9 cellular contexts compared by ENCODE assay signal in the genomic region with DNA sequence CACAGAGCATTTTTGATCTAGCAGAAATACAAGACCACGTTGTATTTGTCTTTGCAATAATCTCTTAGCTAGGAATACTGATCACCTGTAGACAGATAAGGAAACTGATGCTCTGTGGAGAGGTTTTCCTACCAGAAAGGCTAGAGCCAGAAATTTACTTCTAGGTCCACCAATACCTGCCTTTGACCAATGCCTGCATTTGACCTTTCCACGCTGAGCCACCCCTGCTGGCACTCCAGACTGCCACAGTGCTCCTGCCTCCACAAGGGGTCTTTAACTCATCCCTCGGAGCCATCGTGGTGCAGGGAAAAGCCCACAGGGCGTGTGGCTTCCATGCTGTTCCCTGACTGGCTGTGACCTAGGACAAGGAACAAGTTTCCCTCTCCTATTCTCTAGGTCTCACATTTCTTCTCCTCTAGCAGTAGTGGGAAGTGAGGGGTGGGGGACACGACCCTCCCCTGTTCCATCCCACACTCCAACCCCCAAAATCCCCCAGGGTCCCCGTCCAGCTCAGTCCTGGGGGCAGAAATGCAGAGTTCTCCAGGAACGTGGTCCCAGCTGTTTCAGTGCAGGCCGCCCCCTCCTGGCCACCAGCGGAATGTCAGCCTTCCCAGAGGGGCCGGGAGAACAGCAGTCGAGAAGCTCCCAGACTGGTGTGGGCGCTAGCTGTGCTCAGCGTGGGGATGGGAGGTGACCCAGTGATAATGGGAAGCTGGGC. TPM values are rescaled to one million over a fixed set of nuclear protein-coding genes. Genes with fewer than 3 reads are reported as not detected.
A peak's percentile ranks its signal among the peaks of the same experiment; 100 is the strongest.
DNase-seq lines count a peak whose midpoint lies in the region; ATAC-seq, FAIRE-seq and TF ChIP-seq lines count a peak whose summit lies in the region.
"Had no signal": no experiment of that assay in that cellular context is flagged by ENCODE, and none has a peak within 500 bp of the region (broad histone marks: within the 10 kb centered on the region; RNA-seq: fewer than 3 reads in every experiment).

No MANE protein-coding gene starts in this region.

- H3K27ac ChIP-seq in SJSA1 (no peak overlapping the region), pancreas (peak overlapping the region; percentile 39 to 83 (median 74)), thoracic aorta (peak overlapping the region; percentile 93 to 98)

- no peak for FAIRE-seq in pancreas (lab: Jason Lieb, UNC)

- H3K27me3 Mint-ChIP-seq in activated naive CD4-positive, alpha-beta T cell treated with anti-CD3 and anti-CD28 coated beads for 36 hours (ENCODE audit: low read depth): peaks cover 55% of the 10 kb centered on the region

- intact Hi-C loops in activated naive CD4-positive, alpha-beta T cell treated with anti-CD3 and anti-CD28 coated beads for 36 hours (cut with micrococcal nuclease): loop anchor here (1.0 to 5.0 kb wide), 2 partner anchors 160 to 289 kb away; a partner anchor contains a TSS
- intact Hi-C loops in pancreas (cut with DNase I): loop anchor here in 2 of 3 donors (5.0 to 10.0 kb wide), 2 partner anchors 152 to 159 kb away; no protein-coding TSS in a partner anchor

- H3K4me3 Mint-ChIP-seq in activated naive CD4-positive, alpha-beta T cell treated with anti-CD3 and anti-CD28 coated beads for 36 hours: no peak overlapping the region
- H3K4me3 Mint-ChIP-seq: activated naive CD8-positive, alpha-beta T cell had no signal

- no peaks in the 10 kb centered on the region for H3K36me3 ChIP-seq in SJSA1
- no peaks in the 10 kb centered on the region for H3K36me3 ChIP-seq in pancreas
- peaks cover 10% of the 10 kb centered on the region for H3K36me3 ChIP-seq in thoracic aorta

- H3K9me3 ChIP-seq in SJSA1 (replicated peaks) (no peaks in the 10 kb centered on the region), pancreas (no peaks in the 10 kb centered on the region), thoracic aorta (no peaks in the 10 kb centered on the region)

- DNase-seq in DMS53 (lab: John Stamatoyannopoulos, UW) (peak; percentile 76), HK-2 (ENCODE audit: unreplicated experiment) (peak; percentile 63), SJSA1 (ENCODE audit: low read depth in 1 of 2, low spot score in 2 of 2) (peak; percentile 63 to 76), globus pallidus (ENCODE audit: low spot score) (peak; percentile 83), pancreas (peak; percentile 68 to 91 (median 84)), thoracic aorta (ENCODE audit: low spot score) (peak; percentile 61)
- peak; percentile 76 for DNase-seq in activated naive CD4-positive, alpha-beta T cell treated with anti-CD3 and anti-CD28 coated beads for 36 hours

- peaks cover 14% of the 10 kb centered on the region for H3K4me1 Mint-ChIP-seq in activated naive CD4-positive, alpha-beta T cell treated with anti-CD3 and anti-CD28 coated beads for 36 hours (ENCODE audit: low read depth)

- TF ChIP-seq CTCF in pancreas (IDR thresholded peaks at IDR 0.05) (peak; percentile 90 to 94 (median 91)), thoracic aorta (IDR thresholded peaks at IDR 0.05) (peak; percentile 99)

- 9 to 12% methylated on average over 14 of the region's 14 CpGs for WGBS in pancreas, 2 donors

- H3K36me3 Mint-ChIP-seq in activated naive CD4-positive, alpha-beta T cell treated with anti-CD3 and anti-CD28 coated beads for 36 hours (ENCODE audit: low read depth): no peaks in the 10 kb centered on the region
- H3K36me3 Mint-ChIP-seq: activated naive CD8-positive, alpha-beta T cell had no signal

- H3K4me3 ChIP-seq in SJSA1: no peak overlapping the region
- no peak overlapping the region for H3K4me3 ChIP-seq in pancreas
- peak overlapping the region; percentile 82 for H3K4me3 ChIP-seq in thoracic aorta

- CTCF ChIA-PET in activated naive CD4-positive, alpha-beta T cell treated with anti-CD3 and anti-CD28 coated beads for 36 hours (lab: Charles Lee): interaction anchor here (0.5 to 2.5 kb wide), 27 partner anchors 9 to 374 kb away, joined by 3 to 12 read pairs (median 4); no protein-coding TSS in a partner anchor

- H3K27me3 ChIP-seq in SJSA1 (replicated peaks): no peaks in the 10 kb centered on the region
- no peaks in the 10 kb centered on the region for H3K27me3 ChIP-seq in pancreas
- H3K27me3 ChIP-seq in thoracic aorta (replicated peaks; ENCODE audit: insufficient read depth): no peaks in the 10 kb centered on the region

- H3K4me1 ChIP-seq in SJSA1 (replicated peaks) (peaks cover 24% of the 10 kb centered on the region), pancreas (peaks cover 5 to 21% (median 18%) of the 10 kb centered on the region in 3 donors), thoracic aorta (ENCODE audit: control insufficient read depth in 1 of 2, low read depth in 2 of 2) (peaks cover 36 to 57% of the 10 kb centered on the region in 2 donors)

- no peaks in the 10 kb centered on the region for H3K9me3 Mint-ChIP-seq in activated naive CD4-positive, alpha-beta T cell treated with anti-CD3 and anti-CD28 coated beads for 36 hours

- H3K27ac Mint-ChIP-seq in activated naive CD4-positive, alpha-beta T cell treated with anti-CD3 and anti-CD28 coated beads for 36 hours: no peak overlapping the region
- H3K27ac Mint-ChIP-seq: activated naive CD8-positive, alpha-beta T cell had no signal

- ATAC-seq in pancreas (peak; percentile 57 to 75 (median 70)), thoracic aorta (ENCODE audit: insufficient number of reproducible peaks, low FRiP score, low read depth) (no peak), HG03045 (IDR thresholded peaks at IDR 0.05; ENCODE audit: unreplicated experiment) (no peak)

RNA-seq across cellular contexts. Expression of a gene that starts 1.4 kb away (rescaled TPM):
- total RNA-seq in SJSA1 (2014; rRNA removed; shearing (Covaris generic)): not detected in 2 replicates
- under 1 TPM; 0.07 to 0.19 TPM for total RNA-seq in activated naive CD4-positive, alpha-beta T cell treated with anti-CD3 and anti-CD28 coated beads for 36 hours
- total RNA-seq in pancreas (10 to 100 TPM; 36.8 to 84.2 (median 70.7) TPM), thoracic aorta (1,000 to 10,000 TPM; 1,484 to 3,836 TPM)
- 100 to 1,000 TPM in 1 of 2 donors, 10 to 100 TPM in 1; 36.9 to 118 TPM for polyA plus RNA-seq in pancreas

RNA-seq across cellular contexts. Expression of a gene that starts 57.0 kb away (rescaled TPM):
- total RNA-seq in SJSA1 (2014; rRNA removed; shearing (Covaris generic)): 38.1 and 60.5 TPM in 2 replicates
- total RNA-seq in activated naive CD4-positive, alpha-beta T cell treated with anti-CD3 and anti-CD28 coated beads for 36 hours: 1 to 10 TPM; 7.9 to 9.2 TPM
- 10 to 100 TPM in 2 of 6 donors, 1 to 10 TPM in 4; 6.1 to 22.6 (median 9.5) TPM for total RNA-seq in pancreas
- 1 to 10 TPM; 4.9 to 7.2 TPM for polyA plus RNA-seq in pancreas
- 10 to 100 TPM; 19.7 to 19.9 TPM for total RNA-seq in thoracic aorta

Comparison
In these comparisons a context has a peak if more than half of its experiments do, and no peak if none do; other contexts are left out.
1. ATAC-seq: peak in pancreas (4 of 4); none in thoracic aorta (single experiment) and HG03045 (single experiment).
2. RNA of a gene that starts 1.4 kb away (total RNA-seq): 1,484 to 3,836 TPM in thoracic aorta and 36.8 to 84.2 TPM in pancreas; 0.07 to 0.19 TPM in activated naive CD4-positive, alpha-beta T cell treated with anti-CD3 and anti-CD28 coated beads for 36 hours and not detected in SJSA1; every median in the first group is over 10 times any median in the second.
3. Peak in every context shown above with its lines, with median percentiles within 50 percentile points of each other: DNase-seq.